17 cellular contexts compared by ENCODE assay signal in the genomic region with DNA sequence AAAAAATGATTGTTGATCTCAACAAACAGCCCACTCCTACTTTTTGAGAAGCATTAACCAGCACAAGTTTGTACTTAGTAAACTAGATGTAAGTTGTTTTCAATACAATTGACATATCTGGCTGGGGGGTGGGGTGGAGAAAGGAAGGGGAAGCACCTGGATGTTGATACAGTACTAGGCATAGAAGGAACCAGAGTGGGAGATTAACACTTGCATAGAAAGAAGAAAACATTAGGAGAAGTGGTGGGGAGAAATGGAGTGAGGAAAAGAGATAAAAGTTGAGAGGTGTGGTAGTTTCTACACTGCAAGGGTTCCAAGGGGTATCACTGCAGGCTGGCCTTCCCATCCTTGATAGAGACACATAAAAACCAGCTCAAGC. TPM values are rescaled to one million over a fixed set of nuclear protein-coding genes. Genes with fewer than 3 reads are reported as not detected.
DNase-seq lines count a peak whose midpoint lies in the region; ATAC-seq and TF ChIP-seq lines count a peak whose summit lies in the region.
"Had no signal": no experiment of that assay in that cellular context is flagged by ENCODE, and none has a peak within 500 bp of the region (broad histone marks: within the 10 kb centered on the region; RNA-seq: fewer than 3 reads in every experiment).

No MANE protein-coding gene starts in this region.

- peak overlapping the region; percentile 75 to 97 (median 81) for H3K9ac ChIP-seq in BLaER1 treated with 17β-estradiol and CSF1 and Interleukin-3, amounts not matched to agents 10 nM and 100 nM

- POLR2A ChIA-PET in WTC11 (lab: Charles Lee) = interaction anchor here (0.8 kb wide), 1 partner anchor 190 kb away, joined by 5 read pairs; no protein-coding TSS in a partner anchor

- peaks cover 0 to 2% (median 0%) of the 10 kb centered on the region in 11 experiments; a peak in 2 of 22 replicates for H3K9me3 ChIP-seq in BLaER1 treated with 17β-estradiol and CSF1 and Interleukin-3, amounts not matched to agents 10 nM and 100 nM (replicated peaks in 1 of 11)
- no peaks in the 10 kb centered on the region for H3K9me3 ChIP-seq in ovary
- H3K9me3 ChIP-seq: transverse colon had no signal

- peak overlapping the region; percentile 97 to 99 (median 99) for H3K27ac ChIP-seq in BLaER1 treated with 17β-estradiol and CSF1 and Interleukin-3, amounts not matched to agents 10 nM and 100 nM
- no peak overlapping the region for H3K27ac ChIP-seq in ovary
- H3K27ac ChIP-seq: SK-N-MC had no signal

- TF ChIP-seq CTCF in WTC11 (IDR thresholded peaks at IDR 0.05) (no peak), nephron (IDR thresholded peaks at IDR 0.05; ENCODE audit: unreplicated experiment in 3 of 3) (no peak), ovary (IDR thresholded peaks at IDR 0.05) (no peak)

- H3K4me1 ChIP-seq in BLaER1 treated with 17β-estradiol and CSF1 and Interleukin-3, amounts not matched to agents 10 nM and 100 nM = peaks cover 75 to 92% (median 85%) of the 10 kb centered on the region in 10 experiments
- H3K4me1 ChIP-seq in ovary (ENCODE audit: insufficient read depth) = peaks cover 5% of the 10 kb centered on the region

- H3K4me3 Mint-ChIP-seq in WTC11 (no peak overlapping the region), nephron (no peak overlapping the region)
- H3K4me3 Mint-ChIP-seq: activated CD4-positive, alpha-beta T cell treated with anti-CD3 and anti-CD28 coated beads, Interleukin-2, amount 10 ng/mL, durations not matched to agents 7 days and 5 days; activated naive CD4-positive, alpha-beta T cell treated with anti-CD3 and anti-CD28 coated beads, Interleukin-2, amount 10 ng/mL, durations not matched to agents 7 days and 5 days; neural crest cell had no signal

- peak overlapping the region; percentile 75 to 98 (median 85) for H3K4me2 ChIP-seq in BLaER1 treated with 17β-estradiol and CSF1 and Interleukin-3, amounts not matched to agents 10 nM and 100 nM

- no peaks in the 10 kb centered on the region for H3K27me3 ChIP-seq in BLaER1 treated with 17β-estradiol and CSF1 and Interleukin-3, amounts not matched to agents 10 nM and 100 nM
- no peaks in the 10 kb centered on the region for H3K27me3 ChIP-seq in ovary
- H3K27me3 ChIP-seq: transverse colon had no signal

- H3K36me3 Mint-ChIP-seq in WTC11 (no peaks in the 10 kb centered on the region), nephron (ENCODE audit: low read depth) (peaks cover 3% of the 10 kb centered on the region)

- ATAC-seq in GM19395 (IDR thresholded peaks at IDR 0.05; ENCODE audit: unreplicated experiment) = peak; percentile 9
- ATAC-seq in WTC11 = no peak
- no peak for ATAC-seq in GM19328 (IDR thresholded peaks at IDR 0.05; ENCODE audit: unreplicated experiment)

- no peaks in the 10 kb centered on the region for H3K27me3 Mint-ChIP-seq in WTC11 (ENCODE audit: low read depth)
- H3K27me3 Mint-ChIP-seq in nephron (ENCODE audit: low read depth) = no peaks in the 10 kb centered on the region
- H3K27me3 Mint-ChIP-seq: activated CD4-positive, alpha-beta T cell treated with anti-CD3 and anti-CD28 coated beads, Interleukin-2, amount 10 ng/mL, durations not matched to agents 7 days and 5 days; activated naive CD4-positive, alpha-beta T cell treated with anti-CD3 and anti-CD28 coated beads, Interleukin-2, amount 10 ng/mL, durations not matched to agents 7 days and 5 days had no signal

- H3K4me3 ChIP-seq in BLaER1 treated with 17β-estradiol and CSF1 and Interleukin-3, amounts not matched to agents 10 nM and 100 nM = peak overlapping the region; percentile 21 to 69 (median 58); a peak in 19 of 20 replicates
- H3K4me3 ChIP-seq in ovary = no peak overlapping the region
- H3K4me3 ChIP-seq: SK-N-MC, transverse colon had no signal

- H3K4me1 Mint-ChIP-seq in WTC11 (peaks cover 37% of the 10 kb centered on the region), nephron (peaks cover 17% of the 10 kb centered on the region)

- intact Hi-C loops in ovary (cut with DNase I) = loop anchor here in 2 of 4 donors (10.0 kb wide), 2 partner anchors 137 to 283 kb away; no protein-coding TSS in a partner anchor

- H3K27ac Mint-ChIP-seq in WTC11 (peak overlapping the region; percentile 34), nephron (peak overlapping the region in 2 of 3 experiments; percentile 0 to 25)
- H3K27ac Mint-ChIP-seq: activated CD4-positive, alpha-beta T cell treated with anti-CD3 and anti-CD28 coated beads, Interleukin-2, amount 10 ng/mL, durations not matched to agents 7 days and 5 days; activated naive CD4-positive, alpha-beta T cell treated with anti-CD3 and anti-CD28 coated beads, Interleukin-2, amount 10 ng/mL, durations not matched to agents 7 days and 5 days had no signal

- TF ChIP-seq POLR2A in ovary (IDR thresholded peaks at IDR 0.05) = no peak

- H3K36me3 ChIP-seq in BLaER1 treated with 17β-estradiol and CSF1 and Interleukin-3, amounts not matched to agents 10 nM and 100 nM = peaks cover 0 to 8% (median 0%) of the 10 kb centered on the region in 11 experiments; a peak in 2 of 22 replicates
- H3K36me3 ChIP-seq in ovary = no peaks in the 10 kb centered on the region
- H3K36me3 ChIP-seq: transverse colon had no signal

- DNase-seq in WTC11 (ENCODE audit: low spot score) (no peak), G401 (ENCODE audit: low spot score) (no peak), NCI-H2171 treated with DMSO at 0.1 percent for 48 hours (lab: John Stamatoyannopoulos, UW) (no peak), ovary (no peak)
- DNase-seq: activated CD4-positive, alpha-beta T cell treated with anti-CD3 and anti-CD28 coated beads, Interleukin-2, amount 10 ng/mL, durations not matched to agents 7 days and 5 days; activated naive CD4-positive, alpha-beta T cell treated with anti-CD3 and anti-CD28 coated beads, Interleukin-2, amount 10 ng/mL, durations not matched to agents 7 days and 5 days; hippocampal formation; mesendoderm; NCI-H1417; T1000; transverse colon had no signal

- CTCF ChIA-PET in WTC11 (lab: Charles Lee) = interaction anchor here (1.7 to 2.9 kb wide), 2 partner anchors 8 to 9 kb away, joined by 4 to 12 read pairs; no protein-coding TSS in a partner anchor

- H4K20me1 ChIP-seq in BLaER1 treated with 17β-estradiol and CSF1 and Interleukin-3, amounts not matched to agents 10 nM and 100 nM = no peaks in the 10 kb centered on the region

- TF ChIP-seq EP300 in ovary (IDR thresholded peaks at IDR 0.05) = no peak

- in situ Hi-C loops in G401 (cut with HindIII; ENCODE audit: low sequenced_read_pairs) = no loop called here

- H3K9me3 Mint-ChIP-seq in WTC11 (no peaks in the 10 kb centered on the region), nephron (no peaks in the 10 kb centered on the region)
- H3K9me3 Mint-ChIP-seq: activated naive CD4-positive, alpha-beta T cell treated with anti-CD3 and anti-CD28 coated beads, Interleukin-2, amount 10 ng/mL, durations not matched to agents 7 days and 5 days; neural crest cell had no signal

TF ChIP-seq in WTC11, 78 proteins besides CTCF, POLR2A, EP300 and RAD21:
- no peak for TF ChIP-seq JAZF1 (CRISPR knock-in tag; IDR thresholded peaks at IDR 0.05)
- TF ChIP-seq, protein P1, sequence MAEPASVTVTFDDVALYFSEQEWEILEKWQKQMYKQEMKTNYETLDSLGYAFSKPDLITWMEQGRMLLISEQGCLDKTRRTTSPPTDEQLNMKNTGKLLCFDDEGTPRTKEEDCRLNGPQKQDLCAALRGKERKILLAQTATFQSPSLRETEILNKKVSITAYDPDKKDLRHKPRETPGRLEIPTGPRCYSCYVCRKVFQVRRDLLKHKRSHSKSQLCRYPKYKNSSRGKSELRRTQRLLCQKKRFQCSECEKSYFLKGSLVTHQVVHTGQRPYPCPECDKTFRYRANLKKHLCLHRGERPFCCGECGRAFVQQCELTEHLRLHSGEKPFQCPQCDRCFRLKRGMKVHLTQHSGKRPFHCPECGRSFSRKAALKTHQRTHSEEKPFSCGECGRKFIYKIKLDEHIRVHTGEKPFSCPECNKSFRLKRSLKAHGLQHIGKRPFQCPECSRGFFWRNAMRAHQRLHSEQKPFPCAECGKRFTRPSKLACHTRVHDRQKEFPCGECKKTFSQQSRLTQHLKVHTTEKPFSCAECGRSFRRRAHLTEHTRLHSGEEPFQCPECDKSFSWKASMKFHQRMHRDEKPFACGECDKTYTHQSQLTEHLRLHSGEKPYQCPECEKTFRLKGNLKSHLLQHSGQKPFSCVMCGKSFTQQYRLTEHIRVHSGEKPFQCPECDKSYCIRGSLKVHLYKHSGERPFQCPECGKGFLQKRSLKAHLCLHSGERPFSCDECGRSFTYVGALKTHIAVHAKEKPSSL (CRISPR knock-in tag; conservative IDR thresholded peaks at IDR 0.05) = no peak
- TF ChIP-seq SOX15 (CRISPR knock-in tag; IDR thresholded peaks at IDR 0.05) = no peak
- TF ChIP-seq, protein P2, sequence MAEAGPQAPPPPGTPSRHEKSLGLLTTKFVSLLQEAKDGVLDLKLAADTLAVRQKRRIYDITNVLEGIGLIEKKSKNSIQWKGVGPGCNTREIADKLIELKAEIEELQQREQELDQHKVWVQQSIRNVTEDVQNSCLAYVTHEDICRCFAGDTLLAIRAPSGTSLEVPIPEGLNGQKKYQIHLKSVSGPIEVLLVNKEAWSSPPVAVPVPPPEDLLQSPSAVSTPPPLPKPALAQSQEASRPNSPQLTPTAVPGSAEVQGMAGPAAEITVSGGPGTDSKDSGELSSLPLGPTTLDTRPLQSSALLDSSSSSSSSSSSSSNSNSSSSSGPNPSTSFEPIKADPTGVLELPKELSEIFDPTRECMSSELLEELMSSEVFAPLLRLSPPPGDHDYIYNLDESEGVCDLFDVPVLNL (CRISPR knock-in tag; IDR thresholded peaks at IDR 0.05; ENCODE audit: borderline replicate concordance, low read depth) = no peak
- no peak for TF ChIP-seq FOXJ3 (CRISPR knock-in tag; IDR thresholded peaks at IDR 0.05; ENCODE audit: borderline replicate concordance)
- TF ChIP-seq, protein P3, sequence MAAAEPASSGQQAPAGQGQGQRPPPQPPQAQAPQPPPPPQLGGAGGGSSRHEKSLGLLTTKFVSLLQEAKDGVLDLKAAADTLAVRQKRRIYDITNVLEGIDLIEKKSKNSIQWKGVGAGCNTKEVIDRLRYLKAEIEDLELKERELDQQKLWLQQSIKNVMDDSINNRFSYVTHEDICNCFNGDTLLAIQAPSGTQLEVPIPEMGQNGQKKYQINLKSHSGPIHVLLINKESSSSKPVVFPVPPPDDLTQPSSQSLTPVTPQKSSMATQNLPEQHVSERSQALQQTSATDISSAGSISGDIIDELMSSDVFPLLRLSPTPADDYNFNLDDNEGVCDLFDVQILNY (CRISPR knock-in tag; IDR thresholded peaks at IDR 0.05) = no peak

RNA-seq across cellular contexts. Expression of a gene that starts 10.6 kb away (rescaled TPM):
- total RNA-seq in WTC11 (2021) (8.5 to 10.6 TPM (median 9.7 TPM) in 3 replicates), ovary (10 to 100 TPM; 34.9 to 64.6 (median 50.5) TPM)
- 11.7 and 13.9 TPM in 2 replicates for total RNA-seq in G401 (2014; rRNA removed; shearing (Covaris generic))
- polyA plus RNA-seq in ovary = 10 to 100 TPM; 30.9 to 33.9 TPM

Comparison
In these comparisons a context has a peak if more than half of its experiments do, and no peak if none do; other contexts are left out.
1. H3K27ac ChIP-seq: peak in BLaER1 treated with 17β-estradiol and CSF1 and Interleukin-3, amounts not matched to agents 10 nM and 100 nM (11 of 11); none in ovary (0 of 2).